ENCODE assay signal across 9 cellular contexts in the genomic region with DNA sequence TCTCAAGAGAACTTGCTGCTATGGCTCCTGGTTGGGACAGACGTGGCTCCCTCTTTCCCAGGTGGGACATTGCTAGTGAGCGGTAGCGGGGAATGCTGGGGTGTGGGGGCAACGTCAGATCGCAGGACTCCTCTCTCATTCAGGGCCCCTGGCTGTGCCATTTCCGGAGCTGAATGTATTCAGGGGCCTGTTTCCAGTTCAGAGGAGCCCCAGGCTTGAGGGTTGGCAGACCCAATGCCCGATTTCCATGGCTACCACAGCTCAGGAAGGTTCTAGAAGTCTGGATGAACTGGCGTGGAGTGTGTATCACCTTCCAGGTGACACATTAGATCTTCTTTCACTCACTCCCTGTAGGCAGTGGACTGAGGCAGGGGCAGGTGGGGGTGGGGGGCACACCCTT. TPM values are rescaled to one million over a fixed set of nuclear protein-coding genes. Genes with fewer than 3 reads are reported as not detected.
"Had no signal": no experiment of that assay in that cellular context is flagged by ENCODE, and none has a peak within 500 bp of the region (broad histone marks: within the 10 kb centered on the region; RNA-seq: fewer than 3 reads in every experiment).

No MANE protein-coding gene starts in this region.

- H3K4me3 Mint-ChIP-seq: H9, IgD-negative memory B cell had no signal

- H3K4me3 ChIP-seq: GM23248 had no signal

- ATAC-seq: HepG2 had no signal

- H3K4me1 Mint-ChIP-seq: IgD-negative memory B cell had no signal

- H3K36me3 Mint-ChIP-seq: IgD-negative memory B cell had no signal

- H3K27ac ChIP-seq: GM23248, HL-60 had no signal

- H3K27ac Mint-ChIP-seq: H9, IgD-negative memory B cell had no signal

- H3K9ac ChIP-seq: GM23248 had no signal

- H3K9me3 Mint-ChIP-seq: H9 had no signal

- FAIRE-seq: H54, HepG2 had no signal

- DNase-seq: GM23248, GOT3, H9, HCEC 1CT, KBM-7 had no signal

- H2AFZ ChIP-seq: GM23248 had no signal

RNA-seq across cellular contexts. Expression of a gene that starts 26.2 kb away (rescaled TPM):
- total RNA-seq: GM23248, HepG2 had no signal
- polyA plus RNA-seq: HepG2, IgD-negative memory B cell had no signal
